Comparison of ENCODE assay signal across 1 cellular context in genomic region chr14:75278422-75279152, GRCh38.
A peak's percentile ranks its signal among the peaks of the same experiment; 100 is the strongest.
TF ChIP-seq lines count a peak whose summit lies in the region.

Gene FOS, plus strand, starts transcription at chr14:75278828. Its CDS starts 155 bp downstream, at chr14:75278983.

TF ChIP-seq in HepG2, 621 proteins besides CTCF, POLR2A, EP300 and RAD21 (continued from another document and continues in another):
- peak; percentile 69; the same call in 1 of the 2 replicates for TF ChIP-seq ZGPAT (CRISPR knock-in tag; IDR thresholded peaks at IDR 0.05)
- TF ChIP-seq ARNT2 (CRISPR knock-in tag; IDR thresholded peaks at IDR 0.05; ENCODE audit: low read depth) = 0 out of 2 replicates have a peak, but pooled peaks have one; percentile 24
- TF ChIP-seq PRDM15 (CRISPR knock-in tag; IDR thresholded peaks at IDR 0.05) = 0 out of 2 replicates have a peak, but pooled peaks have one; percentile 20
- 0 out of 2 replicates have a peak, but pooled peaks have one; percentile 50 for TF ChIP-seq ZNF143 (CRISPR knock-in tag; IDR thresholded peaks at IDR 0.05)
- TF ChIP-seq ZNF790 (CRISPR knock-in tag; IDR thresholded peaks at IDR 0.05; ENCODE audit: borderline replicate concordance) = no peak
- TF ChIP-seq TARDBP (CRISPR knock-in tag; IDR thresholded peaks at IDR 0.05) = peak; percentile 87
- TF ChIP-seq ZSCAN22 (CRISPR knock-in tag; IDR thresholded peaks at IDR 0.05) = no peak
- TF ChIP-seq FOXP1 (IDR thresholded peaks at IDR 0.05) = no peak
- TF ChIP-seq FOXP1 (CRISPR knock-in tag; IDR thresholded peaks at IDR 0.05) = no peak
- TF ChIP-seq, protein P1, sequence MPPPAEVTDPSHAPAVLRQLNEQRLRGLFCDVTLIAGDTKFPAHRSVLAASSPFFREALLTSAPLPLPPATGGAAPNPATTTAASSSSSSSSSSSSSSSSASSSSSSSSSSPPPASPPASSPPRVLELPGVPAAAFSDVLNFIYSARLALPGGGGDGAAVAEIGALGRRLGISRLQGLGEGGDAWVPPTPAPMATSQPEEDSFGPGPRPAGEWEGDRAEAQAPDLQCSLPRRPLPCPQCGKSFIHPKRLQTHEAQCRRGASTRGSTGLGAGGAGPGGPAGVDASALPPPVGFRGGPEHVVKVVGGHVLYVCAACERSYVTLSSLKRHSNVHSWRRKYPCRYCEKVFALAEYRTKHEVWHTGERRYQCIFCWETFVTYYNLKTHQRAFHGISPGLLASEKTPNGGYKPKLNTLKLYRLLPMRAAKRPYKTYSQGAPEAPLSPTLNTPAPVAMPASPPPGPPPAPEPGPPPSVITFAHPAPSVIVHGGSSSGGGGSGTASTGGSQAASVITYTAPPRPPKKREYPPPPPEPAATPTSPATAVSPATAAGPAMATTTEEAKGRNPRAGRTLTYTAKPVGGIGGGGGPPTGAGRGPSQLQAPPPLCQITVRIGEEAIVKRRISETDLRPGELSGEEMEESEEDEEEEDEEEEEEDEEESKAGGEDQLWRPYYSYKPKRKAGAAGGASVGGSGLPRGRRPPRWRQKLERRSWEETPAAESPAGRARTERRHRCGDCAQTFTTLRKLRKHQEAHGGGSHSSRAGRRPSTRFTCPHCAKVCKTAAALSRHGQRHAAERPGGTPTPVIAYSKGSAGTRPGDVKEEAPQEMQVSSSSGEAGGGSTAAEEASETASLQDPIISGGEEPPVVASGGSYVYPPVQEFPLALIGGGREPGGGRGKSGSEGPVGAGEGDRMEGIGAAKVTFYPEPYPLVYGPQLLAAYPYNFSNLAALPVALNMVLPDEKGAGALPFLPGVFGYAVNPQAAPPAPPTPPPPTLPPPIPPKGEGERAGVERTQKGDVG (CRISPR knock-in tag; IDR thresholded peaks at IDR 0.05; ENCODE audit: borderline replicate concordance) = no peak
- TF ChIP-seq ASH2L (IDR thresholded peaks at IDR 0.05; ENCODE audit: insufficient read length, low read depth, low read length) = peak; percentile 69
- TF ChIP-seq ZNF629 (CRISPR knock-in tag; conservative IDR thresholded peaks at IDR 0.05) = no peak
- 0 out of 2 replicates have a peak, but pooled peaks have one; percentile 1 for TF ChIP-seq NFKBIZ (CRISPR knock-in tag; IDR thresholded peaks at IDR 0.05)
- TF ChIP-seq ZFY (CRISPR knock-in tag; IDR thresholded peaks at IDR 0.05) = peak; percentile 36; the same call in 1 of the 2 replicates
- peak; percentile 82 for TF ChIP-seq SAP130 (CRISPR knock-in tag; IDR thresholded peaks at IDR 0.05; ENCODE audit: low read depth)
- TF ChIP-seq CEBPZ (IDR thresholded peaks at IDR 0.05; ENCODE audit: low read length) = no peak
- peak; percentile 72 for TF ChIP-seq NFKB2 (CRISPR knock-in tag; IDR thresholded peaks at IDR 0.05; ENCODE audit: borderline replicate concordance)
- TF ChIP-seq ZSCAN20 (CRISPR knock-in tag; IDR thresholded peaks at IDR 0.05; ENCODE audit: borderline replicate concordance) = 0 out of 2 replicates have a peak, but pooled peaks have one; percentile 67
- TF ChIP-seq, protein P2, sequence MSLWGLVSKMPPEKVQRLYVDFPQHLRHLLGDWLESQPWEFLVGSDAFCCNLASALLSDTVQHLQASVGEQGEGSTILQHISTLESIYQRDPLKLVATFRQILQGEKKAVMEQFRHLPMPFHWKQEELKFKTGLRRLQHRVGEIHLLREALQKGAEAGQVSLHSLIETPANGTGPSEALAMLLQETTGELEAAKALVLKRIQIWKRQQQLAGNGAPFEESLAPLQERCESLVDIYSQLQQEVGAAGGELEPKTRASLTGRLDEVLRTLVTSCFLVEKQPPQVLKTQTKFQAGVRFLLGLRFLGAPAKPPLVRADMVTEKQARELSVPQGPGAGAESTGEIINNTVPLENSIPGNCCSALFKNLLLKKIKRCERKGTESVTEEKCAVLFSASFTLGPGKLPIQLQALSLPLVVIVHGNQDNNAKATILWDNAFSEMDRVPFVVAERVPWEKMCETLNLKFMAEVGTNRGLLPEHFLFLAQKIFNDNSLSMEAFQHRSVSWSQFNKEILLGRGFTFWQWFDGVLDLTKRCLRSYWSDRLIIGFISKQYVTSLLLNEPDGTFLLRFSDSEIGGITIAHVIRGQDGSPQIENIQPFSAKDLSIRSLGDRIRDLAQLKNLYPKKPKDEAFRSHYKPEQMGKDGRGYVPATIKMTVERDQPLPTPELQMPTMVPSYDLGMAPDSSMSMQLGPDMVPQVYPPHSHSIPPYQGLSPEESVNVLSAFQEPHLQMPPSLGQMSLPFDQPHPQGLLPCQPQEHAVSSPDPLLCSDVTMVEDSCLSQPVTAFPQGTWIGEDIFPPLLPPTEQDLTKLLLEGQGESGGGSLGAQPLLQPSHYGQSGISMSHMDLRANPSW (CRISPR knock-in tag; IDR thresholded peaks at IDR 0.05; ENCODE audit: borderline replicate concordance) = no peak
- peak; percentile 95 for TF ChIP-seq TAF1 (CRISPR knock-in tag; IDR thresholded peaks at IDR 0.05)
- no peak; the same call in 1 of the 2 replicates for TF ChIP-seq ZNF569 (CRISPR knock-in tag; IDR thresholded peaks at IDR 0.05; ENCODE audit: borderline replicate concordance)
- TF ChIP-seq, protein P3, sequence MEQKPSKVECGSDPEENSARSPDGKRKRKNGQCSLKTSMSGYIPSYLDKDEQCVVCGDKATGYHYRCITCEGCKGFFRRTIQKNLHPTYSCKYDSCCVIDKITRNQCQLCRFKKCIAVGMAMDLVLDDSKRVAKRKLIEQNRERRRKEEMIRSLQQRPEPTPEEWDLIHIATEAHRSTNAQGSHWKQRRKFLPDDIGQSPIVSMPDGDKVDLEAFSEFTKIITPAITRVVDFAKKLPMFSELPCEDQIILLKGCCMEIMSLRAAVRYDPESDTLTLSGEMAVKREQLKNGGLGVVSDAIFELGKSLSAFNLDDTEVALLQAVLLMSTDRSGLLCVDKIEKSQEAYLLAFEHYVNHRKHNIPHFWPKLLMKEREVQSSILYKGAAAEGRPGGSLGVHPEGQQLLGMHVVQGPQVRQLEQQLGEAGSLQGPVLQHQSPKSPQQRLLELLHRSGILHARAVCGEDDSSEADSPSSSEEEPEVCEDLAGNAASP (CRISPR knock-in tag; IDR thresholded peaks at IDR 0.05; ENCODE audit: borderline replicate concordance) = no peak
- TF ChIP-seq IRF2 (CRISPR knock-in tag; IDR thresholded peaks at IDR 0.05) = no peak
- TF ChIP-seq XBP1 (CRISPR knock-in tag; IDR thresholded peaks at IDR 0.05) = no peak
- no peak for TF ChIP-seq ZNF280B (CRISPR knock-in tag; IDR thresholded peaks at IDR 0.05; ENCODE audit: borderline replicate concordance)
- TF ChIP-seq, protein P4, sequence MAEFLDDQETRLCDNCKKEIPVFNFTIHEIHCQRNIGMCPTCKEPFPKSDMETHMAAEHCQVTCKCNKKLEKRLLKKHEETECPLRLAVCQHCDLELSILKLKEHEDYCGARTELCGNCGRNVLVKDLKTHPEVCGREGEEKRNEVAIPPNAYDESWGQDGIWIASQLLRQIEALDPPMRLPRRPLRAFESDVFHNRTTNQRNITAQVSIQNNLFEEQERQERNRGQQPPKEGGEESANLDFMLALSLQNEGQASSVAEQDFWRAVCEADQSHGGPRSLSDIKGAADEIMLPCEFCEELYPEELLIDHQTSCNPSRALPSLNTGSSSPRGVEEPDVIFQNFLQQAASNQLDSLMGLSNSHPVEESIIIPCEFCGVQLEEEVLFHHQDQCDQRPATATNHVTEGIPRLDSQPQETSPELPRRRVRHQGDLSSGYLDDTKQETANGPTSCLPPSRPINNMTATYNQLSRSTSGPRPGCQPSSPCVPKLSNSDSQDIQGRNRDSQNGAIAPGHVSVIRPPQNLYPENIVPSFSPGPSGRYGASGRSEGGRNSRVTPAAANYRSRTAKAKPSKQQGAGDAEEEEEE (CRISPR knock-in tag; IDR thresholded peaks at IDR 0.05; ENCODE audit: borderline replicate concordance) = no peak
- TF ChIP-seq, protein P5, sequence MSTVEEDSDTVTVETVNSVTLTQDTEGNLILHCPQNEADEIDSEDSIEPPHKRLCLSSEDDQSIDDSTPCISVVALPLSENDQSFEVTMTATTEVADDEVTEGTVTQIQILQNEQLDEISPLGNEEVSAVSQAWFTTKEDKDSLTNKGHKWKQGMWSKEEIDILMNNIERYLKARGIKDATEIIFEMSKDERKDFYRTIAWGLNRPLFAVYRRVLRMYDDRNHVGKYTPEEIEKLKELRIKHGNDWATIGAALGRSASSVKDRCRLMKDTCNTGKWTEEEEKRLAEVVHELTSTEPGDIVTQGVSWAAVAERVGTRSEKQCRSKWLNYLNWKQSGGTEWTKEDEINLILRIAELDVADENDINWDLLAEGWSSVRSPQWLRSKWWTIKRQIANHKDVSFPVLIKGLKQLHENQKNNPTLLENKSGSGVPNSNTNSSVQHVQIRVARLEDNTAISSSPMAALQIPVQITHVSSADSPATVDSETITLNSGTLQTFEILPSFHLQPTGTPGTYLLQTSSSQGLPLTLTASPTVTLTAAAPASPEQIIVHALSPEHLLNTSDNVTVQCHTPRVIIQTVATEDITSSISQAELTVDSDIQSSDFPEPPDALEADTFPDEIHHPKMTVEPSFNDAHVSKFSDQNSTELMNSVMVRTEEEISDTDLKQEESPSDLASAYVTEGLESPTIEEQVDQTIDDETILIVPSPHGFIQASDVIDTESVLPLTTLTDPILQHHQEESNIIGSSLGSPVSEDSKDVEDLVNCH (CRISPR knock-in tag; IDR thresholded peaks at IDR 0.05) = no peak
